ENCODE assay signal across 8 cellular contexts in the genomic region with DNA sequence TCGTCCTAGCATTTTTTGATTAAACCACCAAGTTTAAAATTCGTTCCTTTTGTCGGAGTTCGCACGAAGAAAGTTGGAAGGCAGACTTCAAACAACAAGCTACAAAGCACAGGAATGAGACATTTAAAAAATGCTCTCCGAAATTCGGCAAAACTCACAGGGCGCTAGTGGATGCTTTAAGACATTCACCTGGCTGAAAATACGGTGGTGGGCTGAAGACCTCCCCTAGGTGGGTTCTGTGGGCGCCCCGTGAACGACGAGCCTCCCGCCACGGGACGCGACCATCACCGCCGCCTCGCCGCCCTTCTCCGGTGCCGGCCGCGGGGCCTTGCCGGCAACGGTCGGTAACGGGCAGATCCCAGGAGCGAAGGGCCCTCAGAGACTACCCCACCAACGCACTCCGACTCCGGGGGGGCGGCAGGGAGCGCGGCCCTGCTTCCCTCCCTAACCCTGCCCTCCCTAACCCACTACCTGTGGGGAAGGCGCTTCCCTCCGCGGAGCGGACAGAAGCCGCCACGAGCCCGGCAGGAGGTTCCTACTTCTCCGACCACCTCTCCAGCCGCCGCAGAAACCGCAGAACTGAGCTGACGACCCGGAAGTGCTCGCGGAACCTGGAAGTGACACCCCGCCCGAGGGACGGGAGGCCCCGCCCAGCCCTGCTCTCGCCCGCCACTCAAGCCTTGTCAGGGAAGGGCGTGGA. TPM values are rescaled to one million over a fixed set of nuclear protein-coding genes. Genes with fewer than 3 reads are reported as not detected.
DNase-seq lines count a peak whose midpoint lies in the region; ATAC-seq, FAIRE-seq and TF ChIP-seq lines count a peak whose summit lies in the region.

A gene with protein sequence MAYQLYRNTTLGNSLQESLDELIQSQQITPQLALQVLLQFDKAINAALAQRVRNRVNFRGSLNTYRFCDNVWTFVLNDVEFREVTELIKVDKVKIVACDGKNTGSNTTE (minus strand): TSS at position 581 of the 700 bp plus-strand sequence. CDS start 5,238 bp downstream, outside the sequence.

- H3K27ac ChIP-seq in ascending aorta (peak within 1 kb of the TSS; percentile 83 to 85), right cardiac atrium (ENCODE audit: low read length) (no peak within 1 kb of the TSS), psoas muscle (peak within 1 kb of the TSS; percentile 94)

- H3K9me3 ChIP-seq in ascending aorta (no peaks in the 10 kb centered on the region), right cardiac atrium (ENCODE audit: control insufficient read depth, low read length) (no peaks in the 10 kb centered on the region), psoas muscle (no peaks in the 10 kb centered on the region)

- H3K4me3 ChIP-seq in ascending aorta (peak within 1 kb of the TSS; percentile 78 to 97), right cardiac atrium (ENCODE audit: low read length) (peak within 1 kb of the TSS; percentile 55), psoas muscle (peak within 1 kb of the TSS; percentile 99)

- intact Hi-C loops in ascending aorta (cut with DNase I): loop anchor here (1.0 kb wide), 1 partner anchor 32 kb away; a partner anchor contains a TSS
- intact Hi-C loops in right cardiac atrium (cut with DNase I): no loop called here
- intact Hi-C loops in psoas muscle (cut with DNase I): no loop called here

- DNase-seq in NCI-H2029 (lab: John Stamatoyannopoulos, UW) (peak; percentile 78), ascending aorta (ENCODE audit: low spot score in 2 of 2) (peak; percentile 82 to 96), right cardiac atrium (peak; percentile 96 to 98 (median 98)), psoas muscle (peak; percentile 94 to 97), urothelium cell line (ENCODE audit: low spot score) (peak; percentile 98)
- DNase-seq in T-helper 2 cell treated with Interferon-gamma antibody and Interleukin-4, amounts not matched to agents 5 μg/mL and 100 μg/mL, for 36 hours (ENCODE audit: low spot score): peak; percentile 95

- H3K36me3 ChIP-seq in ascending aorta: peaks cover 3 to 9% of the 10 kb centered on the region in 2 donors
- H3K36me3 ChIP-seq in psoas muscle (ENCODE audit: insufficient read depth in 1 of 2, low read depth in 1 of 2): peaks cover 14 to 53% of the 10 kb centered on the region in 2 donors

- peaks cover 31% of the 10 kb centered on the region for H3K36me3 Mint-ChIP-seq in T-helper 2 cell treated with Interferon-gamma antibody and Interleukin-4, amounts not matched to agents 5 μg/mL and 100 μg/mL, for 36 hours (ENCODE audit: low read depth)

- H3K27me3 Mint-ChIP-seq in T-helper 2 cell treated with Interferon-gamma antibody and Interleukin-4, amounts not matched to agents 5 μg/mL and 100 μg/mL, for 36 hours (ENCODE audit: low read depth): no peaks in the 10 kb centered on the region

- H3K4me3 Mint-ChIP-seq in T-helper 2 cell treated with Interferon-gamma antibody and Interleukin-4, amounts not matched to agents 5 μg/mL and 100 μg/mL, for 36 hours: no peak within 1 kb of the TSS

- TF ChIP-seq CTCF in ascending aorta (IDR thresholded peaks at IDR 0.05) (no peak), psoas muscle (IDR thresholded peaks at IDR 0.05) (no peak)

- under 1% methylated on average over 58 of the region's 58 CpGs for WGBS in right cardiac atrium
- 0 to 1% (median 0%) methylated on average over 56 to 58 of the region's 58 CpGs for WGBS in psoas muscle, 3 donors

- H3K4me1 ChIP-seq in ascending aorta: peaks cover 5 to 8% of the 10 kb centered on the region in 2 donors
- H3K4me1 ChIP-seq in right cardiac atrium (ENCODE audit: control insufficient read depth, insufficient read depth, low read length): peaks cover 3% of the 10 kb centered on the region
- peaks cover 24% of the 10 kb centered on the region for H3K4me1 ChIP-seq in psoas muscle

- ATAC-seq in GM18511 (IDR thresholded peaks at IDR 0.05; ENCODE audit: unreplicated experiment) (peak; percentile 99), HG02981 (IDR thresholded peaks at IDR 0.05; ENCODE audit: unreplicated experiment) (peak; percentile 99), right cardiac atrium (peak; percentile 100), psoas muscle (peak; percentile 100)

- peaks cover 8% of the 10 kb centered on the region for H3K4me1 Mint-ChIP-seq in T-helper 2 cell treated with Interferon-gamma antibody and Interleukin-4, amounts not matched to agents 5 μg/mL and 100 μg/mL, for 36 hours (ENCODE audit: low read depth)

- H3K27ac Mint-ChIP-seq in T-helper 2 cell treated with Interferon-gamma antibody and Interleukin-4, amounts not matched to agents 5 μg/mL and 100 μg/mL, for 36 hours: peak within 1 kb of the TSS; percentile 89

- FAIRE-seq in urothelium cell line (lab: Jason Lieb, UNC): peak; percentile 97

- H3K9me3 Mint-ChIP-seq in T-helper 2 cell treated with Interferon-gamma antibody and Interleukin-4, amounts not matched to agents 5 μg/mL and 100 μg/mL, for 36 hours: peaks cover 6% of the 10 kb centered on the region

- H3K27me3 ChIP-seq in ascending aorta: no peaks in the 10 kb centered on the region
- no peaks in the 10 kb centered on the region for H3K27me3 ChIP-seq in right cardiac atrium (ENCODE audit: control insufficient read depth, insufficient read depth)
- H3K27me3 ChIP-seq in psoas muscle (ENCODE audit: insufficient read depth in 3 of 3, low read length in 2 of 3): no peaks in the 10 kb centered on the region

RNA-seq across cellular contexts. Expression of the gene that starts here (rescaled TPM):
- total RNA-seq in ascending aorta: 1.4 TPM
- total RNA-seq in right cardiac atrium: 100 to 1,000 TPM; 116 to 145 (median 129) TPM
- polyA plus RNA-seq in right cardiac atrium: 115 TPM
- total RNA-seq in psoas muscle: 100 to 1,000 TPM in 3 of 4 donors, 10 to 100 TPM in 1; 84.1 to 146 (median 105) TPM
- 100 to 1,000 TPM; 113 to 229 (median 143) TPM for polyA plus RNA-seq in psoas muscle

Comparison
In these comparisons a context has a peak if more than half of its experiments do, and no peak if none do; other contexts are left out.
1. RNA of the gene that starts here (total RNA-seq): 116 to 145 TPM in right cardiac atrium and 84.1 to 146 TPM in psoas muscle; 1.4 TPM in ascending aorta (single experiment); every median in the first group is over 10 times any median in the second.
2. Peak in every context shown above with its lines, with median percentiles within 50 percentile points of each other: ATAC-seq, DNase-seq and H3K4me3 ChIP-seq.